ENCODE assay signal across 17 cellular contexts in the genomic region with DNA sequence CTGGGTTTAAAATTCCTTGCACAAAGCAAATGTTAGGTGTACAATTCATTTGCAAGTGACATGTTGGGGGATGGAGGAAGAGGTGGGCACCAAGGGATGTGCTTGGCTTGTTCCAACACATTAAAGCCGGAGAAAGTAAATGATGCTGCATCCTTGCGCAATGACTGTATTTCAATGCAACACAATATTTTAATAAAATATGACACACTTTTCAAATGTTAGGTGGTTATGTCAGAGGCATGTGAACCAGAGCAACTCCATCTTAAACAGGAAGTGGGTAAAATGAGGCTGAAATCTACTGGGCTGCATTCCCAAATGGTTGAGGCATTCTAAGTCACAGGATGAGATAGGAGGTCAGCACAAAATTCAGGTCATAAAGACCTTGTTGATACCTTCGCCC.
"Had no signal": no experiment of that assay in that cellular context is flagged by ENCODE, and none has a peak within 500 bp of the region (broad histone marks: within the 10 kb centered on the region; RNA-seq: fewer than 3 reads in every experiment).

No MANE protein-coding gene starts in this region.

- H3K9me3 ChIP-seq: tibial nerve had no signal

- ATAC-seq: activated CD8-positive, alpha-beta T cell treated with anti-CD3 and anti-CD28 coated beads, Interleukin-2, amount 10 ng/mL, durations not matched to agents 7 days and 5 days; esophagus mucosa; left ventricle myocardium superior; natural killer cell; stimulated activated naive CD8-positive, alpha-beta T cell treated with anti-CD3 and anti-CD28 coated beads, Interleukin-15, amount 100 ng/mL, for 72 hours had no signal

- H3K27me3 ChIP-seq: tibial nerve had no signal

- H3K4me3 ChIP-seq: tibial nerve had no signal

- H3K36me3 ChIP-seq: tibial nerve had no signal

- DNase-seq: activated CD4-positive, alpha-beta T cell treated with anti-CD3 and anti-CD28 coated beads for 1 hour; activated CD4-positive, alpha-beta T cell treated with anti-CD3 and anti-CD28 coated beads, Interleukin-2, amount 50 U/mL, for 1 hour; activated CD8-positive, alpha-beta T cell treated with anti-CD3 and anti-CD28 coated beads, Interleukin-2, amount 10 ng/mL, durations not matched to agents 7 days and 5 days; activated gamma-delta T cell treated with Interleukin-2 at 50 U/mL for 16 hours; activated T-cell treated with anti-CD3 and anti-CD28 coated beads, Interleukin-2, amount 50 U/mL, for 1 hour; dermis blood vessel endothelial cell; effector memory CD4-positive, alpha-beta T cell; immature natural killer cell; left ventricle myocardium superior; midbrain; natural killer cell; stimulated activated CD4-positive, alpha-beta T cell treated with anti-CD3 and anti-CD28 coated beads, Interleukin-12 subunit alpha, Interleukin-12 subunit beta, amount 100 ng/mL, for 4 hours; stimulated activated CD4-positive, alpha-beta T cell treated with anti-CD3 and anti-CD28 coated beads, Interleukin-4, amount 100 ng/mL, for 4 hours; stimulated activated naive CD8-positive, alpha-beta T cell treated with anti-CD3 and anti-CD28 coated beads, Interleukin-15, amount 100 ng/mL, for 72 hours; T-helper 9 cell had no signal

- H3K27ac ChIP-seq: tibial nerve had no signal
